8 cellular contexts compared by ENCODE assay signal in genomic region chr1:161013591-161014513, GRCh38. TPM values are rescaled to one million over a fixed set of nuclear protein-coding genes. Genes with fewer than 3 reads are reported as not detected.
DNase-seq lines count a peak whose midpoint lies in the region; TF ChIP-seq lines count a peak whose summit lies in the region.

No MANE protein-coding gene starts in this region.

- POLR2A ChIA-PET in activated CD4-positive, alpha-beta T cell treated with anti-CD3 and anti-CD28 coated beads, Interleukin-2, amount 10 ng/mL, durations not matched to agents 7 days and 5 days (lab: Charles Lee), result no interaction called here
- POLR2A ChIA-PET in A673 (lab: Charles Lee; ENCODE audit: low non-redundant PET), result no interaction called here

- H3K4me3 ChIP-seq in H7 (ENCODE audit: insufficient read depth, low read depth, low read length) (no peak overlapping the region), A673 (ENCODE audit: low read depth, low read length, poor library complexity, severe bottlenecking) (no peak overlapping the region)

- H3K4me3 Mint-ChIP-seq in activated CD4-positive, alpha-beta T cell treated with anti-CD3 and anti-CD28 coated beads, Interleukin-2, amount 10 ng/mL, durations not matched to agents 7 days and 5 days, result peak overlapping the region; percentile 55
- H3K4me3 Mint-ChIP-seq in mesothelial cell of epicardium, result peak overlapping the region; percentile 51

- no peaks in the 10 kb centered on the region for H3K9me3 ChIP-seq in A673 (ENCODE audit: low read depth, low read length, poor library complexity, severe bottlenecking)

- no peaks in the 10 kb centered on the region for H3K27me3 Mint-ChIP-seq in activated CD4-positive, alpha-beta T cell treated with anti-CD3 and anti-CD28 coated beads, Interleukin-2, amount 10 ng/mL, durations not matched to agents 7 days and 5 days
- H3K27me3 Mint-ChIP-seq in mesothelial cell of epicardium (ENCODE audit: low read depth), result no peaks in the 10 kb centered on the region

- H3K36me3 ChIP-seq in H7 (replicated peaks; ENCODE audit: control insufficient read depth, insufficient read depth, low read length) (peaks cover 6% of the 10 kb centered on the region), A673 (ENCODE audit: insufficient read depth, low read length, poor library complexity, severe bottlenecking) (no peaks in the 10 kb centered on the region)

- CTCF ChIA-PET in activated CD4-positive, alpha-beta T cell treated with anti-CD3 and anti-CD28 coated beads, Interleukin-2, amount 10 ng/mL, durations not matched to agents 7 days and 5 days (lab: Charles Lee), result interaction anchor here (0.6 to 1.9 kb wide), 9 partner anchors 7 to 170 kb away, joined by 3 to 9 read pairs (median 3); partner anchors contain the start of gene F11R
- CTCF ChIA-PET in A673 (lab: Charles Lee), result interaction anchor here (0.7 kb wide), 1 partner anchor 17 kb away, joined by 3 read pairs; no protein-coding TSS in a partner anchor

- H3K27me3 ChIP-seq in H7 (ENCODE audit: control insufficient read depth, insufficient read depth, low read length) (no peaks in the 10 kb centered on the region), A673 (replicated peaks; ENCODE audit: insufficient read depth, low read depth, low read length, poor library complexity) (no peaks in the 10 kb centered on the region)

- H3K36me3 Mint-ChIP-seq in activated CD4-positive, alpha-beta T cell treated with anti-CD3 and anti-CD28 coated beads, Interleukin-2, amount 10 ng/mL, durations not matched to agents 7 days and 5 days (ENCODE audit: low read depth), result no peaks in the 10 kb centered on the region
- peaks cover 2% of the 10 kb centered on the region for H3K36me3 Mint-ChIP-seq in mesothelial cell of epicardium

- no peaks in the 10 kb centered on the region for H3K9me3 Mint-ChIP-seq in activated CD4-positive, alpha-beta T cell treated with anti-CD3 and anti-CD28 coated beads, Interleukin-2, amount 10 ng/mL, durations not matched to agents 7 days and 5 days
- H3K9me3 Mint-ChIP-seq in mesothelial cell of epicardium, result no peaks in the 10 kb centered on the region

- H3K4me1 Mint-ChIP-seq in activated CD4-positive, alpha-beta T cell treated with anti-CD3 and anti-CD28 coated beads, Interleukin-2, amount 10 ng/mL, durations not matched to agents 7 days and 5 days, result peaks cover 26% of the 10 kb centered on the region
- H3K4me1 Mint-ChIP-seq in mesothelial cell of epicardium, result peaks cover 57% of the 10 kb centered on the region

- no peak for TF ChIP-seq CTCF in mesothelial cell of epicardium (IDR thresholded peaks at IDR 0.05; ENCODE audit: unreplicated experiment)
- TF ChIP-seq CTCF in A673 (conservative IDR thresholded peaks at IDR 0.05; ENCODE audit: low read depth, low read length), result no peak

- intact Hi-C loops in A673 (cut with micrococcal nuclease; ENCODE audit: unreplicated experiment), result no loop called here

- BruUV-seq in A673 (replicated peaks; lab: Mats Ljungman, UMichigan), result no TSS peak

- H3K4me1 ChIP-seq in A673 (ENCODE audit: insufficient read depth, low read length, poor library complexity, severe bottlenecking), result no peaks in the 10 kb centered on the region

- no peak overlapping the region for H3K27ac ChIP-seq in A673 (ENCODE audit: low read depth, low read length, poor library complexity, severe bottlenecking)

- DNase-seq in GM03348 (ENCODE audit: low spot score), result peak; percentile 80
- peak; percentile 66 for DNase-seq in H7
- peak; percentile 92 for DNase-seq in M059J (ENCODE audit: low read depth)
- DNase-seq in activated CD4-positive, alpha-beta T cell treated with anti-CD3 and anti-CD28 coated beads, Interleukin-2, amount 10 ng/mL, durations not matched to agents 7 days and 5 days, result peak; percentile 61
- peak; percentile 15 for DNase-seq in effector CD8-positive, alpha-beta T cell (lab: John Stamatoyannopoulos, UW)
- peak in 1 of 2 experiments; percentile 62 for DNase-seq in mesothelial cell of epicardium (ENCODE audit: low spot score in 2 of 2, unreplicated experiment in 2 of 2)
- DNase-seq in stimulated activated CD8-positive, alpha-beta memory T cell treated with anti-CD3 and anti-CD28 coated beads, Interleukin-4, amount 100 ng/mL, for 48 hours, result peak; percentile 82
- no peak for DNase-seq in A673 (ENCODE audit: low spot score)

- peak overlapping the region; percentile 93 for H3K27ac Mint-ChIP-seq in activated CD4-positive, alpha-beta T cell treated with anti-CD3 and anti-CD28 coated beads, Interleukin-2, amount 10 ng/mL, durations not matched to agents 7 days and 5 days
- peak overlapping the region; percentile 97 for H3K27ac Mint-ChIP-seq in mesothelial cell of epicardium

RNA-seq across cellular contexts. Expression of gene F11R, which starts 7.1 kb away (rescaled TPM):
- total RNA-seq in H7 (2014; rRNA removed; shearing (Covaris generic)), result 211 and 255 TPM in 2 replicates
- total RNA-seq in M059J (2014; rRNA removed; shearing (Covaris generic)), result 46.8 and 90.8 TPM in 2 replicates
- total RNA-seq in activated CD4-positive, alpha-beta T cell treated with anti-CD3 and anti-CD28 coated beads, Interleukin-2, amount 10 ng/mL, durations not matched to agents 7 days and 5 days, result 10 to 100 TPM; 14.1 to 15.6 TPM
- total RNA-seq in mesothelial cell of epicardium, result 114 to 132 TPM (median 122 TPM) in 3 replicates
- 2.3 and 4.1 TPM in 2 replicates for total RNA-seq in A673 (2021)

RNA-seq across cellular contexts. Expression of gene TSTD1, which starts 24.9 kb away (rescaled TPM):
- total RNA-seq in H7 (2014; rRNA removed; shearing (Covaris generic)), result 91.3 and 114 TPM in 2 replicates
- 0.27 and 0.44 TPM in 2 replicates for total RNA-seq in M059J (2014; rRNA removed; shearing (Covaris generic))
- total RNA-seq in activated CD4-positive, alpha-beta T cell treated with anti-CD3 and anti-CD28 coated beads, Interleukin-2, amount 10 ng/mL, durations not matched to agents 7 days and 5 days, result 10 to 100 TPM; 33.5 to 43.6 TPM
- total RNA-seq in mesothelial cell of epicardium (53.2 to 60.3 TPM (median 53.7 TPM) in 3 replicates), A673 (2021) (1.2 and 1.3 TPM in 2 replicates)

RNA-seq across cellular contexts. Expression of gene USF1, which starts 31.9 kb away (rescaled TPM):
- total RNA-seq in H7 (2014; rRNA removed; shearing (Covaris generic)), result 169 and 176 TPM in 2 replicates
- total RNA-seq in M059J (2014; rRNA removed; shearing (Covaris generic)), result 82.7 and 89.0 TPM in 2 replicates
- 10 to 100 TPM; 78.0 to 81.2 TPM for total RNA-seq in activated CD4-positive, alpha-beta T cell treated with anti-CD3 and anti-CD28 coated beads, Interleukin-2, amount 10 ng/mL, durations not matched to agents 7 days and 5 days
- total RNA-seq in mesothelial cell of epicardium, result 66.4 to 68.0 TPM (median 66.6 TPM) in 3 replicates
- 54.5 and 57.9 TPM in 2 replicates for total RNA-seq in A673 (2021)

RNA-seq across cellular contexts. Expression of gene ARHGAP30, which starts 55.8 kb away (rescaled TPM):
- total RNA-seq in H7 (2014; rRNA removed; shearing (Covaris generic)), result 0.11 TPM in 1 of 2 replicates, not detected in the other
- total RNA-seq in M059J (2014; rRNA removed; shearing (Covaris generic)), result 0.12 TPM in 1 of 2 replicates, not detected in the other
- 100 to 1,000 TPM; 244 to 304 TPM for total RNA-seq in activated CD4-positive, alpha-beta T cell treated with anti-CD3 and anti-CD28 coated beads, Interleukin-2, amount 10 ng/mL, durations not matched to agents 7 days and 5 days
- total RNA-seq in mesothelial cell of epicardium (1.4 to 1.9 TPM (median 1.6 TPM) in 3 replicates), A673 (2021) (not detected in 2 replicates)

RNA-seq across cellular contexts. Expression of gene ITLN2, which starts 59.2 kb away (rescaled TPM):
- total RNA-seq in H7 (2014; rRNA removed; shearing (Covaris generic)), result 2.7 and 5.2 TPM in 2 replicates
- total RNA-seq in M059J (2014; rRNA removed; shearing (Covaris generic)), result not detected in 2 replicates
- total RNA-seq in activated CD4-positive, alpha-beta T cell treated with anti-CD3 and anti-CD28 coated beads, Interleukin-2, amount 10 ng/mL, durations not matched to agents 7 days and 5 days, result not detected
- total RNA-seq in mesothelial cell of epicardium (0.41 to 0.80 TPM (median 0.72 TPM) in 3 replicates), A673 (2021) (not detected in 2 replicates)

Comparison
In these comparisons a context has a peak if more than half of its experiments do, and no peak if none do; other contexts are left out.
1. RNA of gene TSTD1, which starts 24.9 kb away (total RNA-seq): 91.3 to 114 TPM in H7, 53.2 to 60.3 TPM in mesothelial cell of epicardium and 33.5 to 43.6 TPM in activated CD4-positive, alpha-beta T cell treated with anti-CD3 and anti-CD28 coated beads, Interleukin-2, amount 10 ng/mL, durations not matched to agents 7 days and 5 days; 1.2 to 1.3 TPM in A673 and 0.27 to 0.44 TPM in M059J; every median in the first group is over 10 times any median in the second.